15 cellular contexts compared by ENCODE assay signal in the genomic region with DNA sequence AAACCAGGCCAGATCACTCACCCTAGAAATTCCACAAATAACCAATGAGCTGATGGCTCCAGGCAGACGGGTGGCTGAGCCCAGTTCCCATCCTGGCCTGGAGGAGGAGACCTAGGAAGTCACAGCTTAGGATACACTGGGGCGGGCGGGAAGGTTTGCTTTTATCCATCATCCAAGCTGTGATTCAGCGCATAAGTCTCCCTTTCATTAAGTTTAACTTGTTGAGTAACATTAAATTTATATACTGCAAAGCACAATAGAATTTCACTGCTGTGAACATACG. TPM values are rescaled to one million over a fixed set of nuclear protein-coding genes. Genes with fewer than 3 reads are reported as not detected.
DNase-seq lines count a peak whose midpoint lies in the region; ATAC-seq and TF ChIP-seq lines count a peak whose summit lies in the region.
"Had no signal": no experiment of that assay in that cellular context is flagged by ENCODE, and none has a peak within 500 bp of the region (broad histone marks: within the 10 kb centered on the region; RNA-seq: fewer than 3 reads in every experiment).

No MANE protein-coding gene starts in this region.

- no peak overlapping the region for H2AK5ac ChIP-seq in IMR-90 (ENCODE audit: low read depth, low read length)
- H2AK5ac ChIP-seq in neuronal stem cell (ENCODE audit: low read depth, low read length), result no peak overlapping the region

- peak; percentile 23; the same call in 2 of the 3 replicates for ATAC-seq in GM23338
- 0 out of 2 replicates have a peak, but pooled peaks have one; percentile 28 for ATAC-seq in IMR-90 (ENCODE audit: low read depth)
- no peak for ATAC-seq in naive thymus-derived CD4-positive, alpha-beta T cell

- no peak overlapping the region for H3K23ac ChIP-seq in IMR-90 (ENCODE audit: low read depth, low read length)
- H3K23ac ChIP-seq in neuronal stem cell (ENCODE audit: low read depth, low read length, poor library complexity), result no peak overlapping the region

- H3K27ac ChIP-seq in GM23338 (ENCODE audit: low read depth) (no peak overlapping the region), IMR-90 (ENCODE audit: insufficient read depth, low read length) (no peak overlapping the region), neuronal stem cell (replicated peaks; ENCODE audit: low read length) (no peak overlapping the region)
- H3K27ac ChIP-seq in naive thymus-derived CD4-positive, alpha-beta T cell (ENCODE audit: low read depth, low read length), result no peak overlapping the region
- H3K27ac ChIP-seq: BLaER1 had no signal

- intact Hi-C loops in IMR-90 (cut with micrococcal nuclease), result loop anchor here (1.0 to 5.0 kb wide), 5 partner anchors 166 to 581 kb away; partner anchors contain the start of genes SERINC5 and ZFYVE16
- intact Hi-C loops in naive thymus-derived CD4-positive, alpha-beta T cell (cut with micrococcal nuclease), result loop anchor here (1.0 to 10.0 kb wide), 8 partner anchors 45 to 582 kb away; partner anchors contain the start of gene FAM151B (in 1 of the 2)

- no peak overlapping the region for H2BK20ac ChIP-seq in IMR-90 (ENCODE audit: low read depth, low read length)

- TF ChIP-seq CTCF in GM23338 (conservative IDR thresholded peaks at IDR 0.05; ENCODE audit: low read depth in 2 of 2), result no peak; a peak in 1 of 4 replicates
- no peak for TF ChIP-seq CTCF in IMR-90 (conservative IDR thresholded peaks at IDR 0.05; ENCODE audit: low read depth, low read length)

- H3K27ac Mint-ChIP-seq in GM23338, result no peak overlapping the region
- H3K27ac Mint-ChIP-seq in naive thymus-derived CD4-positive, alpha-beta T cell, result no peak overlapping the region
- H3K27ac Mint-ChIP-seq: HFFc6 had no signal

- no peak for TF ChIP-seq POLR2A in IMR-90 (IDR thresholded peaks at IDR 0.05; ENCODE audit: low read depth, low read length)

- H3K27me3 ChIP-seq in GM23338 (ENCODE audit: insufficient read depth) (no peaks in the 10 kb centered on the region), IMR-90 (ENCODE audit: control insufficient read depth, insufficient read depth, low read length) (peaks cover 2% of the 10 kb centered on the region; the same call in 1 of the 2 replicates), neuronal stem cell (ENCODE audit: control insufficient read depth in 3 of 3, insufficient read depth in 3 of 3, low read depth in 1 of 3, low read length in 3 of 3) (no peaks in the 10 kb centered on the region)
- H3K27me3 ChIP-seq in naive thymus-derived CD4-positive, alpha-beta T cell (ENCODE audit: control insufficient read depth in 2 of 2, insufficient read depth in 2 of 2, low read length in 2 of 2), result no peaks in the 10 kb centered on the region
- H3K27me3 ChIP-seq: BLaER1 had no signal

- CTCF ChIA-PET in IMR-90 (lab: Yijun Ruan, JAX), result interaction anchor here (0.6 to 2.6 kb wide), 5 partner anchors 17 to 404 kb away, joined by 3 to 37 read pairs (median 3); no protein-coding TSS in a partner anchor
- CTCF ChIA-PET in naive thymus-derived CD4-positive, alpha-beta T cell (lab: Charles Lee), result interaction anchor here (0.9 to 7.8 kb wide), 7 partner anchors 12 to 216 kb away, joined by 3 to 116 read pairs (median 17); no protein-coding TSS in a partner anchor

- H2AFZ ChIP-seq in GM23338 (no peak overlapping the region), IMR-90 (replicated peaks; ENCODE audit: low read length, poor library complexity) (no peak overlapping the region), neuronal stem cell (ENCODE audit: low read length) (no peak overlapping the region)

- no peaks in the 10 kb centered on the region for H3K9me2 ChIP-seq in GM23338 (ENCODE audit: insufficient read depth)

- H2BK5ac ChIP-seq in IMR-90 (ENCODE audit: low read depth, low read length, poor library complexity, severe bottlenecking) (no peak overlapping the region), neuronal stem cell (ENCODE audit: low read length) (no peak overlapping the region)

- H3K79me1 ChIP-seq in IMR-90 (ENCODE audit: low read depth in 1 of 2, low read length in 2 of 2), result no peaks in the 10 kb centered on the region
- no peaks in the 10 kb centered on the region for H3K79me1 ChIP-seq in neuronal stem cell (ENCODE audit: low read depth, low read length)

- no peak for TF ChIP-seq RAD21 in IMR-90 (IDR thresholded peaks at IDR 0.05; ENCODE audit: low read length)

- no CpG with 5 or more reads among the region's 5 CpGs for WGBS in IMR-90 (ENCODE audit: extremely low coverage in 2 of 2, insufficient read length in 1 of 2), 2 experiments
- WGBS in neuronal stem cell (ENCODE audit: extremely low coverage in 2 of 2, insufficient read length in 2 of 2, insufficient replicate concordance in 1 of 2), 2 donors, result no CpG with 5 or more reads among the region's 5 CpGs

- H4K8ac ChIP-seq in IMR-90 (ENCODE audit: low read depth in 2 of 2, low read length in 2 of 2), result no peak overlapping the region
- no peak overlapping the region for H4K8ac ChIP-seq in neuronal stem cell (ENCODE audit: low read depth, low read length)

- H3K9ac ChIP-seq in IMR-90 (ENCODE audit: low read depth, low read length) (no peak overlapping the region), neuronal stem cell (ENCODE audit: low read depth, low read length, poor library complexity) (no peak overlapping the region)
- H3K9ac ChIP-seq: BLaER1 had no signal

- H3K4ac ChIP-seq in IMR-90 (ENCODE audit: low read depth, low read length) (no peak overlapping the region), neuronal stem cell (ENCODE audit: low read length) (no peak overlapping the region)

- no peak overlapping the region for H4K91ac ChIP-seq in IMR-90 (ENCODE audit: insufficient read depth, low read depth, low read length)
- no peak overlapping the region for H4K91ac ChIP-seq in neuronal stem cell (ENCODE audit: low read depth, low read length, poor library complexity)

- H4K5ac ChIP-seq in IMR-90 (ENCODE audit: low read depth, low read length), result no peak overlapping the region

- no peaks in the 10 kb centered on the region for H3F3A ChIP-seq in GM23338 (replicated peaks; ENCODE audit: low read depth)

- H3K36me3 ChIP-seq in GM23338 (ENCODE audit: insufficient read depth) (no peaks in the 10 kb centered on the region), IMR-90 (ENCODE audit: control insufficient read depth, insufficient read depth, low read length) (no peaks in the 10 kb centered on the region), neuronal stem cell (replicated peaks in 1 of 2; ENCODE audit: control insufficient read depth in 2 of 2, insufficient read depth in 2 of 2, low read length in 2 of 2) (no peaks in the 10 kb centered on the region)
- no peaks in the 10 kb centered on the region for H3K36me3 ChIP-seq in naive thymus-derived CD4-positive, alpha-beta T cell (ENCODE audit: control insufficient read depth in 2 of 3, insufficient read depth in 3 of 3, low read length in 3 of 3)

- peaks cover 7% of the 10 kb centered on the region; the same call in 2 of the 3 replicates for H3K4me1 Mint-ChIP-seq in GM23338
- peaks cover 9 to 35% (median 25%) of the 10 kb centered on the region in 7 donors for H3K4me1 Mint-ChIP-seq in naive thymus-derived CD4-positive, alpha-beta T cell

- in situ Hi-C loops in IMR-90 (cut with MboI; ENCODE audit: low sequenced_read_pairs), result loop anchor here (10.0 kb wide), 1 partner anchor 584 kb away; no protein-coding TSS in a partner anchor

- DNase-seq in ELF-1 (ENCODE audit: low read depth, low spot score) (peak; percentile 39), GM23338 (ENCODE audit: low spot score) (peak; percentile 48), IMR-90 (no peak), neuronal stem cell (ENCODE audit: low spot score) (no peak)
- no peak for DNase-seq in activated naive CD4-positive, alpha-beta T cell treated with Interleukin-2 at 50 U/mL for 16 hours
- no peak for DNase-seq in naive thymus-derived CD4-positive, alpha-beta T cell
- DNase-seq in stimulated activated CD4-positive, alpha-beta T cell treated with anti-CD3 and anti-CD28 coated beads, Interleukin-12 subunit alpha, Interleukin-12 subunit beta, amount 100 ng/mL, for 4 hours, result no peak
- DNase-seq: CD4-positive, alpha-beta memory T cell; DMS153; DMS79; HFFc6 had no signal

- H3K4me2 ChIP-seq in GM23338 (no peak overlapping the region), IMR-90 (ENCODE audit: low read depth, low read length) (no peak overlapping the region), neuronal stem cell (ENCODE audit: insufficient read depth, low read length, poor library complexity, severe bottlenecking) (no peak overlapping the region)

- H2AK9ac ChIP-seq in IMR-90 (replicated peaks; ENCODE audit: low read depth, low read length, poor library complexity), result no peak overlapping the region

- no peaks in the 10 kb centered on the region for H3K9me1 ChIP-seq in IMR-90 (ENCODE audit: insufficient read depth, low read length)

- no peak overlapping the region for H3K14ac ChIP-seq in IMR-90 (replicated peaks; ENCODE audit: low read depth, low read length)
- H3K14ac ChIP-seq in neuronal stem cell (ENCODE audit: low read length), result no peak overlapping the region

- H2BK15ac ChIP-seq in IMR-90 (ENCODE audit: low read depth, low read length) (no peak overlapping the region), neuronal stem cell (ENCODE audit: low read length) (peak overlapping the region; percentile 26)

- H2BK12ac ChIP-seq in neuronal stem cell (ENCODE audit: low read length), result peak overlapping the region; percentile 69

- peaks cover 9% of the 10 kb centered on the region for H3K27me3 Mint-ChIP-seq in GM23338 (ENCODE audit: insufficient read depth, low read depth, poor library complexity)
- peaks cover 0 to 4% (median 0%) of the 10 kb centered on the region in 5 donors for H3K27me3 Mint-ChIP-seq in naive thymus-derived CD4-positive, alpha-beta T cell
- H3K27me3 Mint-ChIP-seq: CD4-positive, alpha-beta memory T cell had no signal

- dilution Hi-C loops in IMR-90 (cut with HindIII; ENCODE audit: low sequenced_read_pairs, unreplicated experiment), result no loop called here

- no peaks in the 10 kb centered on the region for H3K79me2 ChIP-seq in GM23338 (replicated peaks; ENCODE audit: insufficient read depth)

- no TSS peak for BruUV-seq in IMR-90 (replicated peaks; lab: Mats Ljungman, UMichigan)

- H3K4me3 Mint-ChIP-seq in GM23338, result no peak overlapping the region
- no peak overlapping the region for H3K4me3 Mint-ChIP-seq in naive thymus-derived CD4-positive, alpha-beta T cell
- H3K4me3 Mint-ChIP-seq: CD14-positive monocyte; CD4-positive, alpha-beta memory T cell; HFFc6 had no signal

- H4K20me1 ChIP-seq in GM23338 (replicated peaks; ENCODE audit: insufficient read depth), result no peaks in the 10 kb centered on the region
- H4K20me1 ChIP-seq in IMR-90 (ENCODE audit: insufficient read depth, low read length), result no peaks in the 10 kb centered on the region
- H4K20me1 ChIP-seq: BLaER1 had no signal

- H3K4me3 ChIP-seq in GM23338 (no peak overlapping the region), IMR-90 (ENCODE audit: insufficient read depth, low read depth, low read length) (no peak overlapping the region), neuronal stem cell (ENCODE audit: low read length in 2 of 2) (no peak overlapping the region)
- no peak overlapping the region for H3K4me3 ChIP-seq in naive thymus-derived CD4-positive, alpha-beta T cell (ENCODE audit: low read length)
- H3K4me3 ChIP-seq: BLaER1, GM12878, K562 had no signal

- H3K4me1 ChIP-seq in GM23338 (ENCODE audit: insufficient read depth) (peaks cover 5% of the 10 kb centered on the region; the same call in 1 of the 2 replicates), IMR-90 (ENCODE audit: control insufficient read depth, insufficient read depth, low read length) (no peaks in the 10 kb centered on the region; the same call in 1 of the 2 replicates), neuronal stem cell (ENCODE audit: control insufficient read depth in 2 of 2, insufficient read depth in 1 of 2, low read depth in 1 of 2, low read length in 2 of 2) (peaks cover 10 to 12% of the 10 kb centered on the region in 2 donors)
- H3K4me1 ChIP-seq in naive thymus-derived CD4-positive, alpha-beta T cell (ENCODE audit: control insufficient read depth in 2 of 2, insufficient read depth in 2 of 2, low read length in 2 of 2), result peaks cover 0 to 18% of the 10 kb centered on the region in 2 donors

- POLR2A ChIA-PET in IMR-90 (lab: Charles Lee; ENCODE audit: unreplicated experiment), result no interaction called here
- POLR2A ChIA-PET in naive thymus-derived CD4-positive, alpha-beta T cell (lab: Charles Lee), result interaction anchor here (0.6 to 2.2 kb wide), 3 partner anchors 104 to 165 kb away, joined by 3 to 16 read pairs (median 3); partner anchors contain the start of gene SERINC5

- H3K18ac ChIP-seq in IMR-90 (ENCODE audit: low read depth, low read length), result no peak overlapping the region
- H3K18ac ChIP-seq in neuronal stem cell (ENCODE audit: low read length), result peak overlapping the region; percentile 54

- H3K56ac ChIP-seq in IMR-90 (ENCODE audit: extremely low read depth, insufficient read depth, low read length), result no peak overlapping the region

- no peaks in the 10 kb centered on the region for H3K9me3 Mint-ChIP-seq in GM23338
- peaks cover 0 to 2% (median 0%) of the 10 kb centered on the region in 11 donors for H3K9me3 Mint-ChIP-seq in naive thymus-derived CD4-positive, alpha-beta T cell
- H3K9me3 Mint-ChIP-seq: CD14-positive monocyte; CD4-positive, alpha-beta memory T cell; HFFc6 had no signal

- H2BK120ac ChIP-seq in IMR-90 (ENCODE audit: low read depth, low read length) (no peak overlapping the region), neuronal stem cell (ENCODE audit: low read depth, low read length) (no peak overlapping the region)

- H3K36me3 Mint-ChIP-seq in GM23338 (ENCODE audit: low read depth), result 0 out of 3 replicates have a peak, but pooled peaks cover 3% of the 10 kb centered on the region
- H3K36me3 Mint-ChIP-seq in naive thymus-derived CD4-positive, alpha-beta T cell, result peaks cover 0 to 24% (median 4%) of the 10 kb centered on the region in 5 donors

- H3K9me3 ChIP-seq in IMR-90 (ENCODE audit: control insufficient read depth, insufficient read depth, low read length), result no peaks in the 10 kb centered on the region
- H3K9me3 ChIP-seq in neuronal stem cell (replicated peaks in 1 of 2; ENCODE audit: control insufficient read depth in 2 of 2, insufficient read depth in 1 of 2, low read depth in 1 of 2, low read length in 2 of 2), result no peaks in the 10 kb centered on the region
- no peaks in the 10 kb centered on the region for H3K9me3 ChIP-seq in naive thymus-derived CD4-positive, alpha-beta T cell (ENCODE audit: control insufficient read depth in 2 of 3, low read length in 3 of 3)
- H3K9me3 ChIP-seq: BLaER1 had no signal

RNA-seq across cellular contexts. Expression of gene THBS4, which starts 55.7 kb away (rescaled TPM):
- total RNA-seq in GM23338 (2014; rRNA removed; shearing (Covaris generic)), result 13.7 and 23.2 TPM in 2 replicates
- polyA plus RNA-seq in GM23338 (2016; fragmentation: Nextera tagmentation; extraction: Ambion mirVana), result 11.9 and 14.0 TPM in 2 replicates
- total RNA-seq in IMR-90 (2012; rRNA removed), result 0.83 and 0.90 TPM in 2 replicates
- 0.53 and 0.92 TPM in 2 replicates for polyA plus RNA-seq in IMR-90 (2012; rRNA removed)
- 0.68 and 0.80 TPM in 2 replicates for polyA plus RNA-seq in IMR-90 (2012; cell fraction: cytosol; rRNA removed)
- 1.7 and 2.2 TPM in 2 replicates for polyA plus RNA-seq in IMR-90 (2012; cell fraction: nucleus; rRNA removed; ENCODE audit: low replicate concordance)
- 14.2 TPM for polyA plus RNA-seq in neuronal stem cell (2013, experiment 1 of 2)
- 15.3 TPM for polyA plus RNA-seq in neuronal stem cell (2013, experiment 2 of 2)
- 1 to 10 TPM in 1 of 5 experiments, under 1 TPM in 4; 0.53 to 1.2 (median 0.65) TPM for total RNA-seq in naive thymus-derived CD4-positive, alpha-beta T cell
- under 1 TPM in 1 of 2 donors, not detected in 1; 0.16 TPM for polyA plus RNA-seq in naive thymus-derived CD4-positive, alpha-beta T cell
- total RNA-seq: K562 had no signal
- polyA plus RNA-seq: CD14-positive monocyte had no signal

Comparison
In these comparisons a context has a peak if more than half of its experiments do, and no peak if none do; other contexts are left out.
1. DNase-seq: peak in ELF-1 (single experiment) and GM23338 (single experiment); none in IMR-90 (single experiment), neuronal stem cell (single experiment), activated naive CD4-positive, alpha-beta T cell treated with Interleukin-2 at 50 U/mL for 16 hours (single experiment), naive thymus-derived CD4-positive, alpha-beta T cell (0 of 9) and stimulated activated CD4-positive, alpha-beta T cell treated with anti-CD3 and anti-CD28 coated beads, Interleukin-12 subunit alpha, Interleukin-12 subunit beta, amount 100 ng/mL, for 4 hours (single experiment).